Comparison of ENCODE assay signal across 8 cellular contexts in genomic region chr12:119877639-119877948, GRCh38. TPM values are rescaled to one million over a fixed set of nuclear protein-coding genes. Genes with fewer than 3 reads are reported as not detected.
DNase-seq lines count a peak whose midpoint lies in the region; ATAC-seq and TF ChIP-seq lines count a peak whose summit lies in the region.

No MANE protein-coding gene starts in this region.

- no peaks in the 10 kb centered on the region for H3K9me3 ChIP-seq in Caco-2

- no peaks in the 10 kb centered on the region for H3K27me3 ChIP-seq in Caco-2 (replicated peaks; ENCODE audit: control insufficient read depth, insufficient read depth, low read length)

- TF ChIP-seq CTCF in Caco-2 (IDR thresholded peaks at IDR 0.05; ENCODE audit: insufficient read depth in 1 of 2, low read depth in 1 of 2, low read length in 1 of 2, severe bottlenecking in 1 of 2, unreplicated experiment in 1 of 2), result no peak
- no peak for TF ChIP-seq CTCF in cardiac fibroblast (IDR thresholded peaks at IDR 0.05; ENCODE audit: low read depth, low read length)
- no peak for TF ChIP-seq CTCF in nephron progenitor cell (IDR thresholded peaks at IDR 0.05)

- POLR2A ChIA-PET in Caco-2 (lab: Charles Lee), result interaction anchor here (0.5 kb wide), 1 partner anchor 1614 kb away, joined by 3 read pairs; no protein-coding TSS in a partner anchor

- H3K36me3 ChIP-seq in Caco-2 (ENCODE audit: control insufficient read depth, insufficient read depth, low read length), result no peaks in the 10 kb centered on the region

- H3K4me3 ChIP-seq in Caco-2 (ENCODE audit: low read depth, low read length) (peak overlapping the region; percentile 98), cardiac fibroblast (replicated peaks in 1 of 2; ENCODE audit: low read depth in 2 of 2, low read length in 2 of 2) (peak overlapping the region; percentile 92 to 99)

- H3K36me3 Mint-ChIP-seq in Caco-2 (ENCODE audit: insufficient read depth, unreplicated experiment) (peaks cover 13% of the 10 kb centered on the region), nephron progenitor cell (ENCODE audit: low read depth) (peaks cover 17% of the 10 kb centered on the region)

- CTCF ChIA-PET in Caco-2 (lab: Charles Lee), result no interaction called here

- intact Hi-C loops in Caco-2 (cut with micrococcal nuclease; ENCODE audit: unreplicated experiment), result loop anchor here (1.0 kb wide), 2 partner anchors 25 to 210 kb away; no protein-coding TSS in a partner anchor

- H3K4me1 Mint-ChIP-seq in Caco-2 (ENCODE audit: low read depth, unreplicated experiment), result peaks cover 13% of the 10 kb centered on the region
- peaks cover 20% of the 10 kb centered on the region for H3K4me1 Mint-ChIP-seq in nephron progenitor cell

- H3K4me3 Mint-ChIP-seq in Caco-2 (ENCODE audit: unreplicated experiment) (peak overlapping the region; percentile 91), nephron progenitor cell (peak overlapping the region; percentile 97)

- H3K27me3 Mint-ChIP-seq in Caco-2 (ENCODE audit: insufficient read depth, unreplicated experiment), result peaks cover 3% of the 10 kb centered on the region
- H3K27me3 Mint-ChIP-seq in nephron progenitor cell (ENCODE audit: low read depth, poor library complexity), result peaks cover 19% of the 10 kb centered on the region

- no peak for DNase-seq in Caco-2
- DNase-seq in cardiac fibroblast (ENCODE audit: low read depth in 2 of 2), result no peak
- no peak for DNase-seq in nephron progenitor cell
- DNase-seq in effector CD4-positive, alpha-beta T cell, result no peak
- no peak for DNase-seq in cerebellar cortex (ENCODE audit: low spot score)
- no peak for DNase-seq in HuH-7.5 (ENCODE audit: low spot score)

- peak; percentile 41 for ATAC-seq in HG03103 (IDR thresholded peaks at IDR 0.05; ENCODE audit: low read depth, unreplicated experiment)
- ATAC-seq in HG03108 (IDR thresholded peaks at IDR 0.05; ENCODE audit: unreplicated experiment), result no peak

- no peaks in the 10 kb centered on the region for H3K9me3 Mint-ChIP-seq in Caco-2 (ENCODE audit: unreplicated experiment)
- H3K9me3 Mint-ChIP-seq in nephron progenitor cell, result no peaks in the 10 kb centered on the region

- no TSS peak for BruUV-seq in Caco-2 (replicated peaks; lab: Mats Ljungman, UMichigan)

- no peaks in the 10 kb centered on the region for H3K4me1 ChIP-seq in Caco-2

- H3K27ac Mint-ChIP-seq in Caco-2 (ENCODE audit: unreplicated experiment), result peak overlapping the region; percentile 82
- H3K27ac Mint-ChIP-seq in nephron progenitor cell, result no peak overlapping the region

RNA-seq across cellular contexts. Expression of gene CIT, which starts 0.5 kb away (rescaled TPM):
- 55.9 and 62.3 TPM in 2 replicates for total RNA-seq in Caco-2 (2022)
